In genomic region chr5:142779163-142779562, GRCh38 we compare ENCODE assay signal across 13 cellular contexts. TPM values are rescaled to one million over a fixed set of nuclear protein-coding genes. Genes with fewer than 3 reads are reported as not detected.
DNase-seq lines count a peak whose midpoint lies in the region; ATAC-seq, FAIRE-seq and TF ChIP-seq lines count a peak whose summit lies in the region.
"Had no signal": no experiment of that assay in that cellular context is flagged by ENCODE, and none has a peak within 500 bp of the region (broad histone marks: within the 10 kb centered on the region; RNA-seq: fewer than 3 reads in every experiment).

No MANE protein-coding gene starts in this region.

- CTCF ChIA-PET in WTC11 (lab: Charles Lee): interaction anchor here (0.6 to 2.4 kb wide), 7 partner anchors 8 to 110 kb away, joined by 3 to 8 read pairs (median 3); partner anchors contain the start of gene ARHGAP26

- H3K27me3 ChIP-seq in heart right ventricle (no peaks in the 10 kb centered on the region), pancreas (no peaks in the 10 kb centered on the region)

- no peak for FAIRE-seq in pancreas (lab: Jason Lieb, UNC)
- FAIRE-seq: H54 had no signal

- H3K27ac Mint-ChIP-seq in WTC11: peak overlapping the region; percentile 58
- H3K27ac Mint-ChIP-seq: activated naive CD4-positive, alpha-beta T cell treated with anti-CD3 and anti-CD28 coated beads, Interleukin-2, amount 50 U/mL, for 24 hours had no signal

- H3K4me1 ChIP-seq in heart right ventricle (peaks cover 26 to 98% (median 87%) of the 10 kb centered on the region in 9 donors), pancreas (peaks cover 0 to 17% (median 13%) of the 10 kb centered on the region in 3 donors)

- TF ChIP-seq CTCF in WTC11 (IDR thresholded peaks at IDR 0.05) (no peak), heart right ventricle (IDR thresholded peaks at IDR 0.05) (no peak), pancreas (IDR thresholded peaks at IDR 0.05) (no peak)

- DNase-seq in G401 (ENCODE audit: low spot score) (peak; percentile 96), WTC11 (ENCODE audit: low spot score) (no peak), heart right ventricle (peak in 1 of 2 donors; percentile 71), pancreas (no peak), COLO668 (lab: John Stamatoyannopoulos, UW; ENCODE audit: unreplicated experiment) (no peak), COLO829 (ENCODE audit: low spot score) (no peak), head of caudate nucleus (no peak), NCI-H1417 treated with DMSO at 0.1 percent for 48 hours (lab: John Stamatoyannopoulos, UW) (no peak)
- DNase-seq: stimulated activated CD4-positive, alpha-beta T cell treated with anti-CD3 and anti-CD28 coated beads, Interleukin-15, amount 100 ng/mL, for 24 hours; stimulated activated naive CD8-positive, alpha-beta T cell treated with anti-CD3 and anti-CD28 coated beads, Interleukin-15, amount 100 ng/mL, for 72 hours had no signal

- POLR2A ChIA-PET in WTC11 (lab: Charles Lee): interaction anchor here (1.0 kb wide), 1 partner anchor 8 kb away, joined by 4 read pairs; the partner anchor contains the start of gene ARHGAP26

- H3K27ac ChIP-seq in heart right ventricle: peak overlapping the region; percentile 14 to 91 (median 70)
- peak overlapping the region in 2 of 4 donors; percentile 16 to 22 for H3K27ac ChIP-seq in pancreas
- H3K27ac ChIP-seq: VCaP had no signal

- no peaks in the 10 kb centered on the region for H3K36me3 Mint-ChIP-seq in WTC11
- H3K36me3 Mint-ChIP-seq: activated naive CD4-positive, alpha-beta T cell treated with anti-CD3 and anti-CD28 coated beads, Interleukin-2, amount 50 U/mL, for 24 hours had no signal

- no peak overlapping the region for H3K4me3 ChIP-seq in heart right ventricle
- no peak overlapping the region for H3K4me3 ChIP-seq in pancreas

- 4 to 28% methylated on average over 1 of the region's 1 CpG for WGBS in heart right ventricle, 2 donors
- WGBS in pancreas, 2 donors: 3 to 7% methylated on average over 1 of the region's 1 CpG

- H3K36me3 ChIP-seq in heart right ventricle (no peaks in the 10 kb centered on the region), pancreas (no peaks in the 10 kb centered on the region)

- H3K4me1 Mint-ChIP-seq in WTC11: peaks cover 56% of the 10 kb centered on the region

- no peaks in the 10 kb centered on the region for H3K9me3 ChIP-seq in heart right ventricle
- H3K9me3 ChIP-seq in pancreas: no peaks in the 10 kb centered on the region

- H3K27me3 Mint-ChIP-seq in WTC11 (ENCODE audit: low read depth): no peaks in the 10 kb centered on the region
- H3K27me3 Mint-ChIP-seq: activated naive CD4-positive, alpha-beta T cell treated with anti-CD3 and anti-CD28 coated beads, Interleukin-2, amount 50 U/mL, for 24 hours; stimulated activated naive CD8-positive, alpha-beta T cell treated with anti-CD3 and anti-CD28 coated beads, Interleukin-15, amount 100 ng/mL, for 72 hours had no signal

- no peaks in the 10 kb centered on the region for H3K9me3 Mint-ChIP-seq in WTC11
- H3K9me3 Mint-ChIP-seq: activated naive CD4-positive, alpha-beta T cell treated with anti-CD3 and anti-CD28 coated beads, Interleukin-2, amount 50 U/mL, for 24 hours; stimulated activated naive CD8-positive, alpha-beta T cell treated with anti-CD3 and anti-CD28 coated beads, Interleukin-15, amount 100 ng/mL, for 72 hours had no signal

- ATAC-seq in WTC11 (no peak; the same call in 1 of the 2 replicates), heart right ventricle (peak in 7 of 8 donors; percentile 45 to 82 (median 71)), pancreas (peak in 3 of 4 donors; percentile 44 to 79 (median 78))
- ATAC-seq: stimulated activated naive CD8-positive, alpha-beta T cell treated with anti-CD3 and anti-CD28 coated beads, Interleukin-15, amount 100 ng/mL, for 72 hours had no signal

- in situ Hi-C loops in G401 (cut with HindIII; ENCODE audit: low sequenced_read_pairs): no loop called here

- intact Hi-C loops in heart right ventricle (cut with DNase I): loop anchor here in 1 of 10 donors (5.0 kb wide), 1 partner anchor 38 kb away; no protein-coding TSS in a partner anchor
- intact Hi-C loops in pancreas (cut with DNase I): no loop called here
- intact Hi-C loops in head of caudate nucleus (cut with DNase I): loop anchor here (10.0 kb wide), 2 partner anchors 64 to 86 kb away; no protein-coding TSS in a partner anchor

- H3K4me3 Mint-ChIP-seq in WTC11: no peak overlapping the region
- H3K4me3 Mint-ChIP-seq: activated naive CD4-positive, alpha-beta T cell treated with anti-CD3 and anti-CD28 coated beads, Interleukin-2, amount 50 U/mL, for 24 hours; stimulated activated naive CD8-positive, alpha-beta T cell treated with anti-CD3 and anti-CD28 coated beads, Interleukin-15, amount 100 ng/mL, for 72 hours had no signal

TF ChIP-seq in WTC11, 78 proteins besides CTCF, POLR2A, EP300 and RAD21:
- no peak for TF ChIP-seq USF2 (CRISPR knock-in tag; IDR thresholded peaks at IDR 0.05)
- TF ChIP-seq, protein P1, sequence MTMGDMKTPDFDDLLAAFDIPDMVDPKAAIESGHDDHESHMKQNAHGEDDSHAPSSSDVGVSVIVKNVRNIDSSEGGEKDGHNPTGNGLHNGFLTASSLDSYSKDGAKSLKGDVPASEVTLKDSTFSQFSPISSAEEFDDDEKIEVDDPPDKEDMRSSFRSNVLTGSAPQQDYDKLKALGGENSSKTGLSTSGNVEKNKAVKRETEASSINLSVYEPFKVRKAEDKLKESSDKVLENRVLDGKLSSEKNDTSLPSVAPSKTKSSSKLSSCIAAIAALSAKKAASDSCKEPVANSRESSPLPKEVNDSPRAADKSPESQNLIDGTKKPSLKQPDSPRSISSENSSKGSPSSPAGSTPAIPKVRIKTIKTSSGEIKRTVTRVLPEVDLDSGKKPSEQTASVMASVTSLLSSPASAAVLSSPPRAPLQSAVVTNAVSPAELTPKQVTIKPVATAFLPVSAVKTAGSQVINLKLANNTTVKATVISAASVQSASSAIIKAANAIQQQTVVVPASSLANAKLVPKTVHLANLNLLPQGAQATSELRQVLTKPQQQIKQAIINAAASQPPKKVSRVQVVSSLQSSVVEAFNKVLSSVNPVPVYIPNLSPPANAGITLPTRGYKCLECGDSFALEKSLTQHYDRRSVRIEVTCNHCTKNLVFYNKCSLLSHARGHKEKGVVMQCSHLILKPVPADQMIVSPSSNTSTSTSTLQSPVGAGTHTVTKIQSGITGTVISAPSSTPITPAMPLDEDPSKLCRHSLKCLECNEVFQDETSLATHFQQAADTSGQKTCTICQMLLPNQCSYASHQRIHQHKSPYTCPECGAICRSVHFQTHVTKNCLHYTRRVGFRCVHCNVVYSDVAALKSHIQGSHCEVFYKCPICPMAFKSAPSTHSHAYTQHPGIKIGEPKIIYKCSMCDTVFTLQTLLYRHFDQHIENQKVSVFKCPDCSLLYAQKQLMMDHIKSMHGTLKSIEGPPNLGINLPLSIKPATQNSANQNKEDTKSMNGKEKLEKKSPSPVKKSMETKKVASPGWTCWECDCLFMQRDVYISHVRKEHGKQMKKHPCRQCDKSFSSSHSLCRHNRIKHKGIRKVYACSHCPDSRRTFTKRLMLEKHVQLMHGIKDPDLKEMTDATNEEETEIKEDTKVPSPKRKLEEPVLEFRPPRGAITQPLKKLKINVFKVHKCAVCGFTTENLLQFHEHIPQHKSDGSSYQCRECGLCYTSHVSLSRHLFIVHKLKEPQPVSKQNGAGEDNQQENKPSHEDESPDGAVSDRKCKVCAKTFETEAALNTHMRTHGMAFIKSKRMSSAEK (CRISPR knock-in tag; IDR thresholded peaks at IDR 0.05; ENCODE audit: borderline replicate concordance): no peak
- no peak for TF ChIP-seq GTF2I (CRISPR knock-in tag; conservative IDR thresholded peaks at IDR 0.05)
- no peak for TF ChIP-seq ZNF232 (CRISPR knock-in tag; IDR thresholded peaks at IDR 0.05)
- TF ChIP-seq ZNF425 (CRISPR knock-in tag; conservative IDR thresholded peaks at IDR 0.05): no peak
- no peak for TF ChIP-seq IRF2 (CRISPR knock-in tag; IDR thresholded peaks at IDR 0.05; ENCODE audit: borderline replicate concordance, low read depth)
TF ChIP-seq in WTC11: peak in this region for 0.

RNA-seq across cellular contexts. Expression of gene ARHGAP26, which starts 9.0 kb away (rescaled TPM):
- not detected in 2 replicates for total RNA-seq in G401 (2014; rRNA removed; shearing (Covaris generic))
- 19.1 to 22.3 TPM (median 21.8 TPM) in 3 replicates for total RNA-seq in WTC11 (2021)
- 10 to 100 TPM; 31.7 to 45.8 (median 39.1) TPM for total RNA-seq in heart right ventricle
- polyA plus RNA-seq in heart right ventricle: 10 to 100 TPM in 1 of 2 donors, 1 to 10 TPM in 1; 7.5 to 17.8 TPM
- 10 to 100 TPM in 5 of 6 donors, 1 to 10 TPM in 1; 6.0 to 28.1 (median 10.4) TPM for total RNA-seq in pancreas
- polyA plus RNA-seq in pancreas: 1 to 10 TPM; 3.0 to 4.4 TPM
